ENCODE assay signal across 8 cellular contexts in the genomic region with DNA sequence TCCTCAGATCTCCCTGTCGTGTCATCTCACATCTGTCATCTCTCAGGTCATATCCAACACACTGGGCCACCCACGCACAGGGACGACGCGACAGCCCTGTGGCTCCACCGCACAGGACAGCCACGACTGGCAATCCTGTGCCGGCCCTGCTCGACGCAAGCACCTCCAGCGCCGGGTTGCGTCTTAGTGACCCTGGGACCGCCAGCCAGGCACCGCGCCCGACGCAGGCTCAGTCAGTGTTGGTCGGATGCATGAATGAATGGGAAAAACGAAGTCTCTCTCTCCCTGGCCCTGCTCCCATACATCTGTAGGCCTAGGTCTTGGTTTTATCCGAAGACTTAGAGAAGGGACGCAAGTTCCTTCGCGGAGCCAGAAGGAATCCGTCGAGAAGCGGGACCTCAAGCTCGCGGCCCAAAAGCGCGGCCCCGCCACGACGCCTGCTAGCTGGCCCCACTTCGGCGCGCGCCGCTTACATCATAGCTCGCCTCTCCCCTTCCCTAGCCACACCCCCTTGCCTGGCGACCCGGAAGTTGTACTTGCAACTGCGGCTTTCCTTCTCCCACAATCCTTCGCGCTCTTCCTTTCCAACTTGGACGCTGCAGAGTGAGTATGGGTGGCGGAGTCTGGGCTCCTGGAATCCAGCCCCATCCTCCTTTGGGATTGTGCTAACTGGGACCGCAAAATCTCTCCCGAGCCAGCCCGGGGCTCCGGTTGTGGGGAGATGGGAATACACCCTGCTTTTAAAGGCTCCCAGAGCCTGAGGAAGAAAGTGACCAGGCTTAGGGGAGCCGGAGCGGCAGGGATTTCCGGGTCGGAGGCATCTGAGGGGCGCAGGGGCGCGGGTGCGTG. TPM values are rescaled to one million over a fixed set of nuclear protein-coding genes. Genes with fewer than 3 reads are reported as not detected.
DNase-seq lines count a peak whose midpoint lies in the region; TF ChIP-seq lines count a peak whose summit lies in the region.

A gene (plus strand): TSS at position 577 of the 849 bp plus-strand sequence. CDS start 413 bp downstream, outside the sequence.

- POLR2A ChIA-PET in activated CD8-positive, alpha-beta memory T cell treated with anti-CD3 and anti-CD28 coated beads for 36 hours (lab: Charles Lee): interaction anchor here (0.7 to 1.7 kb wide), 2 partner anchors 407 to 439 kb away, joined by 3 to 11 read pairs; a partner anchor contains a TSS

- DNase-seq in CMK (ENCODE audit: low read depth) (peak; percentile 93), GM20000 (ENCODE audit: low spot score) (peak; percentile 97), HT-29 (ENCODE audit: low spot score) (peak; percentile 95), NOMO-1 (lab: John Stamatoyannopoulos, UW; ENCODE audit: unreplicated experiment in 2 of 2) (peak; percentile 96 to 99), lung microvascular endothelial cell (ENCODE audit: low read depth in 2 of 2) (peak; percentile 98)
- DNase-seq in effector memory CD4-positive, alpha-beta T cell: peak; percentile 90 to 95 (median 91)
- DNase-seq in stimulated activated CD4-positive, alpha-beta T cell treated with anti-CD3 and anti-CD28 coated beads, TNF-alpha, amount 100 ng/mL, for 48 hours (ENCODE audit: low read depth in 3 of 3): peak; percentile 94 to 96 (median 95)

- CTCF ChIA-PET in activated CD8-positive, alpha-beta memory T cell treated with anti-CD3 and anti-CD28 coated beads for 36 hours (lab: Charles Lee): interaction anchor here (0.5 kb wide), 1 partner anchor 204 kb away, joined by 3 read pairs; no protein-coding TSS in a partner anchor

- no peaks in the 10 kb centered on the region for H3K27me3 ChIP-seq in effector memory CD4-positive, alpha-beta T cell (replicated peaks; ENCODE audit: control insufficient read depth, insufficient read depth, low read length, poor library complexity, severe bottlenecking)

- peaks cover 11% of the 10 kb centered on the region for H3K4me1 ChIP-seq in effector memory CD4-positive, alpha-beta T cell (ENCODE audit: control insufficient read depth, insufficient read depth, low read length, poor library complexity, severe bottlenecking)

- H3K4me3 ChIP-seq in effector memory CD4-positive, alpha-beta T cell (ENCODE audit: insufficient read depth, low read depth, low read length, poor library complexity, severe bottlenecking): peak within 1 kb of the TSS; percentile 99

- peak within 1 kb of the TSS; percentile 87 for H3K27ac ChIP-seq in effector memory CD4-positive, alpha-beta T cell (ENCODE audit: insufficient read depth, low read length, poor library complexity, severe bottlenecking)

- TF ChIP-seq CTCF in GM20000 (IDR thresholded peaks at IDR 0.05; ENCODE audit: extremely low read depth, missing control alignments): no peak

- H3K36me3 ChIP-seq in effector memory CD4-positive, alpha-beta T cell (ENCODE audit: control insufficient read depth, insufficient read depth, low read length): peaks cover 36% of the 10 kb centered on the region

- H3K9me3 ChIP-seq in effector memory CD4-positive, alpha-beta T cell (ENCODE audit: control insufficient read depth, low read length): no peaks in the 10 kb centered on the region

RNA-seq across cellular contexts. Expression of the gene that starts here (rescaled TPM):
- total RNA-seq in HT-29 (2014; rRNA removed; shearing (Covaris generic)): 1,454 and 1,668 TPM in 2 replicates
- 1,000 to 10,000 TPM; 1,384 to 1,418 TPM for total RNA-seq in activated CD8-positive, alpha-beta memory T cell treated with anti-CD3 and anti-CD28 coated beads for 36 hours
- 889 and 1,542 TPM in 2 replicates for total RNA-seq in lung microvascular endothelial cell

Comparison
In these comparisons a context has a peak if more than half of its experiments do, and no peak if none do; other contexts are left out.
1. Peak in every context shown above with its lines: DNase-seq, H3K4me3 ChIP-seq and H3K27ac ChIP-seq.